Comparison of ENCODE assay signal across 10 cellular contexts in the genomic region with DNA sequence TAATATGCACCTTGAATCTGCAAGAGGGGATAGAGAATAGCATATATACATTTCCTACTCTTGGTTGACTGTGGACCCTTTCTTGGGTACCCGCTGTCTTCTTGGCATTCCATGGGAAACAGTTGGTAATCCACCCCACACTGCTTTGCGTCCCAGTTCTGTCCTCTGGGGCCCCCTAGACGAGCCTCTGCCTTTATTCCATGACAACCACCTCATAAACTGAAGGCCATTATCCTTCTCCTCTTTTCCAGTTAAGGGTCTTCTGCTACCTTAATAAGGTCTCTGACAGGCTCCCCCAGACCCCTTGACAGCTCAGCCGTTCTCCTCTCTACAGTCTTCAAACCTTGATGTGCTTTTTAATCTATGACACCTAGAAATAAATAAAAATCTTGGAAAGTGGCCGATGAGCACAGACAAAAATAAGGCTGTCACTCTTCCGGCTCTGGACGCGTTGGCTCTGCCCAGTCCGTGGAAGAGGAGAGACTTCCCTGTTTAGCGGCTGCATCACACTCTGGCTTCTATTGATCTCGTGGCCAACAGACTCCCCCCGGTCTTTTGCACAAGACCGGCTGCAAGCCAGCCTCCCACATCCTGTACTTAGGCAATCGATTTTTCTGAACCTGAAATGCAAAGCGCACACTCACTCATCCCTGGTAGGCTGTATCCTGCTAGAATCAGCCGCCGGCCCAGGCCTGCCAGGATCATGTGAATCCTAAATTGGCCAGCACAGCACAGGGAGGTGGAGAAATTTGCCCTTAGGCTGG.
A peak's percentile ranks its signal among the peaks of the same experiment; 100 is the strongest.
DNase-seq lines count a peak whose midpoint lies in the region; ATAC-seq and TF ChIP-seq lines count a peak whose summit lies in the region.
"Had no signal": no experiment of that assay in that cellular context is flagged by ENCODE, and none has a peak within 500 bp of the region (broad histone marks: within the 10 kb centered on the region; RNA-seq: fewer than 3 reads in every experiment).

No MANE protein-coding gene starts in this region.

- peak; percentile 76 for DNase-seq in HuH-7 (ENCODE audit: low spot score)
- DNase-seq in glutamatergic neuron: peak; percentile 35
- DNase-seq in renal cortical epithelial cell (ENCODE audit: low read depth): peak; percentile 66
- DNase-seq in GM19240 (ENCODE audit: insufficient read length, low spot score): no peak
- no peak for DNase-seq in stimulated activated CD4-positive, alpha-beta T cell treated with anti-CD3 and anti-CD28 coated beads, Interleukin-4, amount 100 ng/mL, for 4 hours
- DNase-seq: stimulated activated naive CD4-positive, alpha-beta T cell treated with Interleukin-2 at 50 U/mL for 16 hours had no signal

- no peaks in the 10 kb centered on the region for H3F3A ChIP-seq in OCI-LY1 (ENCODE audit: insufficient read depth, low read length)

- no peaks in the 10 kb centered on the region for H3K79me2 ChIP-seq in OCI-LY1 (ENCODE audit: insufficient read depth, low read length)

- H3K9me3 Mint-ChIP-seq in glutamatergic neuron (ENCODE audit: unreplicated experiment): peaks cover 5% of the 10 kb centered on the region
- H3K9me3 Mint-ChIP-seq: IgD-negative memory B cell had no signal

- H3K36me3 Mint-ChIP-seq in glutamatergic neuron (ENCODE audit: unreplicated experiment): no peaks in the 10 kb centered on the region
- H3K36me3 Mint-ChIP-seq: IgD-negative memory B cell had no signal

- H3K27ac Mint-ChIP-seq in glutamatergic neuron (ENCODE audit: unreplicated experiment): no peak overlapping the region

- H3K27me3 ChIP-seq in OCI-LY1 (ENCODE audit: insufficient read depth, low read length): no peaks in the 10 kb centered on the region

- H3K4me1 Mint-ChIP-seq in glutamatergic neuron (ENCODE audit: low read depth, unreplicated experiment): peaks cover 18% of the 10 kb centered on the region

- H3K4me3 Mint-ChIP-seq in glutamatergic neuron (ENCODE audit: unreplicated experiment): peak overlapping the region; percentile 15

- H2AFZ ChIP-seq in OCI-LY1 (ENCODE audit: low read length): no peak overlapping the region

- no peak for ATAC-seq in GM19455 (IDR thresholded peaks at IDR 0.05; ENCODE audit: unreplicated experiment)
- no peak for ATAC-seq in GM19023 (IDR thresholded peaks at IDR 0.05; ENCODE audit: unreplicated experiment)

- H3K27me3 Mint-ChIP-seq in glutamatergic neuron (ENCODE audit: unreplicated experiment): peaks cover 2% of the 10 kb centered on the region

- no peak overlapping the region for H3K27ac ChIP-seq in OCI-LY1 (ENCODE audit: low read depth, low read length, poor library complexity, severe bottlenecking)

- H3K9ac ChIP-seq in OCI-LY1 (ENCODE audit: low read length): no peak overlapping the region

- H4K20me1 ChIP-seq in OCI-LY1 (ENCODE audit: insufficient read depth, low read length): no peaks in the 10 kb centered on the region

- no peak overlapping the region for H3K4me3 ChIP-seq in OCI-LY1 (ENCODE audit: low read depth, low read length, poor library complexity, severe bottlenecking)

- H3K4me1 ChIP-seq in OCI-LY1 (ENCODE audit: insufficient read depth, low read length, severe bottlenecking): peaks cover 14% of the 10 kb centered on the region

- TF ChIP-seq CTCF in OCI-LY1 (IDR thresholded peaks at IDR 0.05; ENCODE audit: low read length): no peak
- no peak for TF ChIP-seq CTCF in glutamatergic neuron (IDR thresholded peaks at IDR 0.05; ENCODE audit: partially characterized antibody, unreplicated experiment)

- H3K4me2 ChIP-seq in OCI-LY1 (ENCODE audit: low read length): peak overlapping the region; percentile 25; the same call in 1 of the 2 replicates

- no peaks in the 10 kb centered on the region for H3K9me2 ChIP-seq in OCI-LY1 (ENCODE audit: low read depth, low read length)

- no peaks in the 10 kb centered on the region for H3K36me3 ChIP-seq in OCI-LY1 (ENCODE audit: insufficient read depth, low read length)

- no peaks in the 10 kb centered on the region for H3K9me3 ChIP-seq in OCI-LY1 (ENCODE audit: low read length)

Comparison
In these comparisons a context has a peak if more than half of its experiments do, and no peak if none do; other contexts are left out.
1. DNase-seq: peak in HuH-7 (single experiment), glutamatergic neuron (single experiment) and renal cortical epithelial cell (single experiment); none in GM19240 (single experiment) and stimulated activated CD4-positive, alpha-beta T cell treated with anti-CD3 and anti-CD28 coated beads, Interleukin-4, amount 100 ng/mL, for 4 hours (0 of 2).